ENCODE assay signal across 9 cellular contexts in genomic region chr9:88660611-88661010, GRCh38.
DNase-seq lines count a peak whose midpoint lies in the region; ATAC-seq, FAIRE-seq and TF ChIP-seq lines count a peak whose summit lies in the region.
"Had no signal": no experiment of that assay in that cellular context is flagged by ENCODE, and none has a peak within 500 bp of the region (broad histone marks: within the 10 kb centered on the region; RNA-seq: fewer than 3 reads in every experiment).

No MANE protein-coding gene starts in this region.

- H3K79me2 ChIP-seq in astrocyte (ENCODE audit: insufficient read depth, low read length) = no peaks in the 10 kb centered on the region

- H3K36me3 ChIP-seq in astrocyte (ENCODE audit: insufficient read depth, low read length) (no peaks in the 10 kb centered on the region), liver (ENCODE audit: control insufficient read depth in 4 of 4, insufficient read depth in 3 of 4, low read depth in 1 of 4, low read length in 3 of 4) (no peaks in the 10 kb centered on the region)

- H3K4me1 ChIP-seq in astrocyte (ENCODE audit: insufficient read depth, low read length) = peaks cover 10% of the 10 kb centered on the region
- H3K4me1 ChIP-seq in liver (ENCODE audit: control insufficient read depth in 4 of 4, insufficient read depth in 4 of 4, low read length in 3 of 4) = no peaks in the 10 kb centered on the region

- no peak overlapping the region for H2AFZ ChIP-seq in astrocyte (ENCODE audit: low read depth, low read length)

- H3K9ac ChIP-seq in astrocyte (ENCODE audit: low read length) (no peak overlapping the region), liver (ENCODE audit: low read depth in 1 of 2, low read length in 2 of 2) (no peak overlapping the region)

- peaks cover 2% of the 10 kb centered on the region for H3K4me1 Mint-ChIP-seq in astrocyte (ENCODE audit: low read depth, unreplicated experiment)

- TF ChIP-seq RAD21 in Ishikawa (IDR thresholded peaks at IDR 0.05; ENCODE audit: low read depth) (peak; percentile 48; the same call in 1 of the 2 replicates), liver (IDR thresholded peaks at IDR 0.05) (peak; percentile 59 to 75)

- H3K9me3 Mint-ChIP-seq in astrocyte (ENCODE audit: unreplicated experiment) = peaks cover 2% of the 10 kb centered on the region
- H3K9me3 Mint-ChIP-seq: activated T-cell treated with anti-CD3 and anti-CD28 coated beads, Interleukin-2, amount 50 U/mL, for 4 hours had no signal

- WGBS in liver = 26% methylated on average over 1 of the region's 1 CpG

- TF ChIP-seq EP300 in Ishikawa (IDR thresholded peaks at IDR 0.05; ENCODE audit: borderline replicate concordance) = no peak

- no peaks in the 10 kb centered on the region for H4K20me1 ChIP-seq in astrocyte (ENCODE audit: insufficient read depth, low read length)

- FAIRE-seq in astrocyte (lab: Jason Lieb, UNC) = no peak

- H3K27ac ChIP-seq in astrocyte (ENCODE audit: low read depth, low read length) = no peak overlapping the region
- no peak overlapping the region for H3K27ac ChIP-seq in liver (ENCODE audit: low read depth in 1 of 2, low read length in 2 of 2)

- ATAC-seq in HG02973 (IDR thresholded peaks at IDR 0.05; ENCODE audit: unreplicated experiment) (no peak), GM21381 (IDR thresholded peaks at IDR 0.05; ENCODE audit: unreplicated experiment) (no peak)
- ATAC-seq: activated T-cell treated with anti-CD3 and anti-CD28 coated beads, Interleukin-2, amount 50 U/mL, for 4 hours had no signal

- no peak overlapping the region for H3K4me3 Mint-ChIP-seq in astrocyte (ENCODE audit: unreplicated experiment)
- H3K4me3 Mint-ChIP-seq: activated T-cell treated with anti-CD3 and anti-CD28 coated beads, Interleukin-2, amount 50 U/mL, for 4 hours had no signal

- no peaks in the 10 kb centered on the region for H3K9me3 ChIP-seq in astrocyte (ENCODE audit: insufficient read depth, low read depth, low read length)
- peaks cover 0 to 3% (median 0%) of the 10 kb centered on the region in 4 donors for H3K9me3 ChIP-seq in liver (ENCODE audit: control insufficient read depth in 4 of 4, low read length in 3 of 4)

- no peaks in the 10 kb centered on the region for H3K36me3 Mint-ChIP-seq in astrocyte (ENCODE audit: low read depth, unreplicated experiment)

- H3K4me2 ChIP-seq in astrocyte (ENCODE audit: low read length) = no peak overlapping the region

- H3K27me3 Mint-ChIP-seq in astrocyte (ENCODE audit: low read depth, unreplicated experiment) = peaks cover under 1% of the 10 kb centered on the region

- no peaks in the 10 kb centered on the region for H3K27me3 ChIP-seq in astrocyte (ENCODE audit: insufficient read depth, low read length)
- no peaks in the 10 kb centered on the region for H3K27me3 ChIP-seq in liver (ENCODE audit: control insufficient read depth in 4 of 4, insufficient read depth in 4 of 4, low read length in 3 of 4)

- DNase-seq in EH (ENCODE audit: low read depth) (peak; percentile 53), astrocyte (ENCODE audit: low read depth) (no peak), LoVo (ENCODE audit: low spot score) (no peak)
- no peak for DNase-seq in activated CD4-positive, alpha-beta T cell treated with anti-CD3 and anti-CD28 coated beads, Interleukin-2, amount 50 U/mL, for 4 hours
- DNase-seq: activated T-cell treated with anti-CD3 and anti-CD28 coated beads, Interleukin-2, amount 50 U/mL, for 4 hours had no signal

- TF ChIP-seq CTCF in astrocyte (IDR thresholded peaks at IDR 0.05; ENCODE audit: insufficient read depth, low read depth, low read length) = peak; percentile 50
- TF ChIP-seq CTCF in liver (IDR thresholded peaks at IDR 0.05; ENCODE audit: low read depth, low read length, missing input control) = peak; percentile 33

- no peak overlapping the region for H3K27ac Mint-ChIP-seq in astrocyte (ENCODE audit: unreplicated experiment)

- H3K4me3 ChIP-seq in astrocyte (ENCODE audit: insufficient read depth, low read depth, low read length) (no peak overlapping the region), liver (ENCODE audit: low read depth in 1 of 3, low read length in 3 of 3) (no peak overlapping the region)

TF ChIP-seq in Ishikawa, 13 proteins besides CTCF, POLR2A, EP300 and RAD21 (continues in another document):
- TF ChIP-seq FOXM1 (IDR thresholded peaks at IDR 0.05; ENCODE audit: borderline replicate concordance, low read depth) (no peak), EGR1 (IDR thresholded peaks at IDR 0.05) (no peak), TEAD4 (IDR thresholded peaks at IDR 0.05) (no peak), ZBTB7A (IDR thresholded peaks at IDR 0.05; ENCODE audit: low read depth) (no peak), CREB1 (IDR thresholded peaks at IDR 0.05; ENCODE audit: low read depth) (no peak), NFIC (IDR thresholded peaks at IDR 0.05) (no peak), TCF12 (IDR thresholded peaks at IDR 0.05; ENCODE audit: low read depth) (no peak), YY1 (IDR thresholded peaks at IDR 0.05; ENCODE audit: low read depth) (no peak), CEBPB (IDR thresholded peaks at IDR 0.05) (no peak), TAF1 (IDR thresholded peaks at IDR 0.05; ENCODE audit: low read depth) (no peak)
- TF ChIP-seq, protein P1, sequence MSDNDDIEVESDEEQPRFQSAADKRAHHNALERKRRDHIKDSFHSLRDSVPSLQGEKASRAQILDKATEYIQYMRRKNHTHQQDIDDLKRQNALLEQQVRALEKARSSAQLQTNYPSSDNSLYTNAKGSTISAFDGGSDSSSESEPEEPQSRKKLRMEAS (IDR thresholded peaks at IDR 0.05) = no peak
- TF ChIP-seq, protein P2, sequence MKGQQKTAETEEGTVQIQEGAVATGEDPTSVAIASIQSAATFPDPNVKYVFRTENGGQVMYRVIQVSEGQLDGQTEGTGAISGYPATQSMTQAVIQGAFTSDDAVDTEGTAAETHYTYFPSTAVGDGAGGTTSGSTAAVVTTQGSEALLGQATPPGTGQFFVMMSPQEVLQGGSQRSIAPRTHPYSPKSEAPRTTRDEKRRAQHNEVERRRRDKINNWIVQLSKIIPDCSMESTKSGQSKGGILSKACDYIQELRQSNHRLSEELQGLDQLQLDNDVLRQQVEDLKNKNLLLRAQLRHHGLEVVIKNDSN (IDR thresholded peaks at IDR 0.05) = no peak

TF ChIP-seq in liver, 16 proteins besides CTCF, POLR2A, EP300 and RAD21:
- TF ChIP-seq JUND (IDR thresholded peaks at IDR 0.05) = no peak
- TF ChIP-seq YY1 (IDR thresholded peaks at IDR 0.05) = no peak
- TF ChIP-seq HNF4G (IDR thresholded peaks at IDR 0.05) = no peak
- TF ChIP-seq HNF4A (conservative IDR thresholded peaks at IDR 0.05) = no peak
- no peak for TF ChIP-seq GABPA (IDR thresholded peaks at IDR 0.05 in 1 of 2, conservative IDR thresholded peaks at IDR 0.05 in 1 of 2)
- TF ChIP-seq FOXA1 (IDR thresholded peaks at IDR 0.05) = no peak
- no peak for TF ChIP-seq TAF1 (conservative IDR thresholded peaks at IDR 0.05)
- no peak for TF ChIP-seq REST (IDR thresholded peaks at IDR 0.05)
- TF ChIP-seq RXRA (IDR thresholded peaks at IDR 0.05) = no peak
- TF ChIP-seq, protein P1 (IDR thresholded peaks at IDR 0.05) = no peak
- TF ChIP-seq EGR1 (IDR thresholded peaks at IDR 0.05; ENCODE audit: low read depth in 2 of 2) = no peak
TF ChIP-seq in liver: peak in this region for 0.
